Comparison of ENCODE assay signal across 2 cellular contexts in genomic region chr7:151195616-151196450, GRCh38.
TF ChIP-seq lines count a peak whose summit lies in the region.

No MANE protein-coding gene starts in this region.

TF ChIP-seq in HEK293, 187 proteins besides CTCF, POLR2A, EP300 and RAD21:
- TF ChIP-seq, protein P1, sequence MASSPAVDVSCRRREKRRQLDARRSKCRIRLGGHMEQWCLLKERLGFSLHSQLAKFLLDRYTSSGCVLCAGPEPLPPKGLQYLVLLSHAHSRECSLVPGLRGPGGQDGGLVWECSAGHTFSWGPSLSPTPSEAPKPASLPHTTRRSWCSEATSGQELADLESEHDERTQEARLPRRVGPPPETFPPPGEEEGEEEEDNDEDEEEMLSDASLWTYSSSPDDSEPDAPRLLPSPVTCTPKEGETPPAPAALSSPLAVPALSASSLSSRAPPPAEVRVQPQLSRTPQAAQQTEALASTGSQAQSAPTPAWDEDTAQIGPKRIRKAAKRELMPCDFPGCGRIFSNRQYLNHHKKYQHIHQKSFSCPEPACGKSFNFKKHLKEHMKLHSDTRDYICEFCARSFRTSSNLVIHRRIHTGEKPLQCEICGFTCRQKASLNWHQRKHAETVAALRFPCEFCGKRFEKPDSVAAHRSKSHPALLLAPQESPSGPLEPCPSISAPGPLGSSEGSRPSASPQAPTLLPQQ (tag by site-specific recombination; IDR thresholded peaks at IDR 0.05): no peak
- no peak for TF ChIP-seq SETDB1 (IDR thresholded peaks at IDR 0.05; ENCODE audit: insufficient read length, low read length)
- TF ChIP-seq RBAK (tag by site-specific recombination; IDR thresholded peaks at IDR 0.05): no peak
- TF ChIP-seq GLI2 (tag by site-specific recombination; IDR thresholded peaks at IDR 0.05; ENCODE audit: borderline replicate concordance, low read depth): no peak
- TF ChIP-seq ZNF112 (tag by site-specific recombination; IDR thresholded peaks at IDR 0.05): no peak
- no peak for TF ChIP-seq ZNF140 (tag by site-specific recombination; IDR thresholded peaks at IDR 0.05)
- no peak for TF ChIP-seq ZNF274 (IDR thresholded peaks at IDR 0.05; ENCODE audit: low read length)
- no peak for TF ChIP-seq ZNF274 (tag by site-specific recombination; IDR thresholded peaks at IDR 0.05; ENCODE audit: borderline replicate concordance)
- no peak for TF ChIP-seq KLF16 (tag by site-specific recombination; IDR thresholded peaks at IDR 0.05)
- 0 out of 2 replicates have a peak, but pooled peaks have one; percentile 22 for TF ChIP-seq SCRT2 (tag by site-specific recombination; IDR thresholded peaks at IDR 0.05)
- no peak for TF ChIP-seq ZNF223 (tag by site-specific recombination; IDR thresholded peaks at IDR 0.05)
- no peak for TF ChIP-seq ZNF660 (tag by site-specific recombination; IDR thresholded peaks at IDR 0.05)
- TF ChIP-seq ZNF624 (tag by site-specific recombination; IDR thresholded peaks at IDR 0.05): no peak
- peak; percentile 52 for TF ChIP-seq ZFHX2 (tag by site-specific recombination; conservative IDR thresholded peaks at IDR 0.05)
- TF ChIP-seq ZNF391 (tag by site-specific recombination; IDR thresholded peaks at IDR 0.05; ENCODE audit: borderline replicate concordance, low read depth): no peak
- TF ChIP-seq TSHZ1 (tag by site-specific recombination; IDR thresholded peaks at IDR 0.05; ENCODE audit: borderline replicate concordance): no peak
- no peak for TF ChIP-seq ZNF394 (tag by site-specific recombination; IDR thresholded peaks at IDR 0.05; ENCODE audit: borderline replicate concordance)
- TF ChIP-seq ZNF785 (tag by site-specific recombination; IDR thresholded peaks at IDR 0.05): no peak
- no peak for TF ChIP-seq ZNF426 (tag by site-specific recombination; IDR thresholded peaks at IDR 0.05)
- TF ChIP-seq ZBTB48 (tag by site-specific recombination; IDR thresholded peaks at IDR 0.05): no peak
- TF ChIP-seq ZNF133 (tag by site-specific recombination; IDR thresholded peaks at IDR 0.05): no peak
- no peak for TF ChIP-seq ZNF558 (tag by site-specific recombination; IDR thresholded peaks at IDR 0.05)
- no peak for TF ChIP-seq ZNF354C (tag by site-specific recombination; IDR thresholded peaks at IDR 0.05; ENCODE audit: borderline replicate concordance, low read depth)
- TF ChIP-seq ZNF585B (tag by site-specific recombination; IDR thresholded peaks at IDR 0.05): no peak
- no peak for TF ChIP-seq ZNF48 (tag by site-specific recombination; IDR thresholded peaks at IDR 0.05)
- TF ChIP-seq ZNF157 (tag by site-specific recombination; IDR thresholded peaks at IDR 0.05): no peak
- TF ChIP-seq EGR2 (tag by site-specific recombination; IDR thresholded peaks at IDR 0.05; ENCODE audit: low read depth): peak; percentile 62

TF ChIP-seq in K562, 482 proteins besides CTCF, POLR2A, EP300 and RAD21:
- TF ChIP-seq MBD2 (IDR thresholded peaks at IDR 0.05; ENCODE audit: borderline replicate concordance, low read depth) (no peak), MTA3 (IDR thresholded peaks at IDR 0.05; ENCODE audit: borderline replicate concordance) (no peak), DDX20 (tag; IDR thresholded peaks at IDR 0.05; ENCODE audit: low read depth) (no peak), ZNF583 (CRISPR knock-in tag; IDR thresholded peaks at IDR 0.05) (no peak), JUND (IDR thresholded peaks at IDR 0.05; ENCODE audit: borderline replicate concordance, low read depth, low read length) (no peak), JUND (tag; IDR thresholded peaks at IDR 0.05; ENCODE audit: borderline replicate concordance, low read depth, low read length) (no peak), CEBPB (tag; IDR thresholded peaks at IDR 0.05) (peak; percentile 42; the same call in 1 of the 2 replicates), PHB (CRISPR knock-in tag; IDR thresholded peaks at IDR 0.05) (no peak), MYBL2 (IDR thresholded peaks at IDR 0.05; ENCODE audit: low read depth) (no peak), MYBL2 (CRISPR knock-in tag; IDR thresholded peaks at IDR 0.05; ENCODE audit: borderline replicate concordance) (no peak), BCOR (IDR thresholded peaks at IDR 0.05) (no peak), USF2 (CRISPR knock-in tag; IDR thresholded peaks at IDR 0.05) (peak; percentile 9; the same call in 1 of the 2 replicates), ZNF699 (CRISPR knock-in tag; IDR thresholded peaks at IDR 0.05; ENCODE audit: insufficient replicate concordance) (no peak), TFE3 (CRISPR knock-in tag; IDR thresholded peaks at IDR 0.05) (peak; percentile 52), MCM2 (IDR thresholded peaks at IDR 0.05; ENCODE audit: low read depth) (no peak), PTRF (tag; IDR thresholded peaks at IDR 0.05) (no peak), PCBP2 (IDR thresholded peaks at IDR 0.05; ENCODE audit: low read depth, low read length, poor library complexity, severe bottlenecking) (no peak), GABPB1 (CRISPR knock-in tag; IDR thresholded peaks at IDR 0.05) (no peak), CREB1 (IDR thresholded peaks at IDR 0.05) (no peak), CREB1 (CRISPR knock-in tag; IDR thresholded peaks at IDR 0.05) (no peak), KAT2B (IDR thresholded peaks at IDR 0.05; ENCODE audit: low read depth, low read length) (no peak), CBX2 (IDR thresholded peaks at IDR 0.05; ENCODE audit: insufficient read depth, low read length, poor library complexity, severe bottlenecking) (no peak), TEAD2 (tag; IDR thresholded peaks at IDR 0.05) (no peak), TRIM25 (IDR thresholded peaks at IDR 0.05; ENCODE audit: borderline replicate concordance) (no peak), SRSF3 (IDR thresholded peaks at IDR 0.05; ENCODE audit: insufficient read depth, low read length) (no peak), CBX1 (IDR thresholded peaks at IDR 0.05; ENCODE audit: low read depth) (no peak), ETV6 (IDR thresholded peaks at IDR 0.05; ENCODE audit: borderline replicate concordance in 1 of 2, low read depth in 2 of 2, low read length in 1 of 2) (no peak), ETV6 (CRISPR knock-in tag; IDR thresholded peaks at IDR 0.05; ENCODE audit: borderline replicate concordance) (no peak), ZKSCAN3 (CRISPR knock-in tag; IDR thresholded peaks at IDR 0.05) (no peak), TFAM (CRISPR knock-in tag; conservative IDR thresholded peaks at IDR 0.05) (no peak), SPI1 (IDR thresholded peaks at IDR 0.05; ENCODE audit: borderline replicate concordance, low read depth, low read length) (no peak), PCBP1 (IDR thresholded peaks at IDR 0.05; ENCODE audit: low read depth, low read length, poor library complexity, severe bottlenecking) (no peak), SIN3A (IDR thresholded peaks at IDR 0.05; ENCODE audit: borderline replicate concordance in 2 of 2, control insufficient read depth in 1 of 2, low read depth in 2 of 2, low read length in 2 of 2) (no peak), FOXJ2 (tag; IDR thresholded peaks at IDR 0.05) (no peak)
- TF ChIP-seq, protein P2, sequence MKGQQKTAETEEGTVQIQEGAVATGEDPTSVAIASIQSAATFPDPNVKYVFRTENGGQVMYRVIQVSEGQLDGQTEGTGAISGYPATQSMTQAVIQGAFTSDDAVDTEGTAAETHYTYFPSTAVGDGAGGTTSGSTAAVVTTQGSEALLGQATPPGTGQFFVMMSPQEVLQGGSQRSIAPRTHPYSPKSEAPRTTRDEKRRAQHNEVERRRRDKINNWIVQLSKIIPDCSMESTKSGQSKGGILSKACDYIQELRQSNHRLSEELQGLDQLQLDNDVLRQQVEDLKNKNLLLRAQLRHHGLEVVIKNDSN (CRISPR knock-in tag; IDR thresholded peaks at IDR 0.05): 0 out of 2 replicates have a peak, but pooled peaks have one; percentile 21
- TF ChIP-seq, protein P3, sequence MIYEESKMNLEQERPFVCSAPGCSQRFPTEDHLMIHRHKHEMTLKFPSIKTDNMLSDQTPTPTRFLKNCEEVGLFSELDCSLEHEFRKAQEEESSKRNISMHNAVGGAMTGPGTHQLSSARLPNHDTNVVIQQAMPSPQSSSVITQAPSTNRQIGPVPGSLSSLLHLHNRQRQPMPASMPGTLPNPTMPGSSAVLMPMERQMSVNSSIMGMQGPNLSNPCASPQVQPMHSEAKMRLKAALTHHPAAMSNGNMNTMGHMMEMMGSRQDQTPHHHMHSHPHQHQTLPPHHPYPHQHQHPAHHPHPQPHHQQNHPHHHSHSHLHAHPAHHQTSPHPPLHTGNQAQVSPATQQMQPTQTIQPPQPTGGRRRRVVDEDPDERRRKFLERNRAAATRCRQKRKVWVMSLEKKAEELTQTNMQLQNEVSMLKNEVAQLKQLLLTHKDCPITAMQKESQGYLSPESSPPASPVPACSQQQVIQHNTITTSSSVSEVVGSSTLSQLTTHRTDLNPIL (CRISPR knock-in tag; IDR thresholded peaks at IDR 0.05): no peak
- TF ChIP-seq, protein P4, sequence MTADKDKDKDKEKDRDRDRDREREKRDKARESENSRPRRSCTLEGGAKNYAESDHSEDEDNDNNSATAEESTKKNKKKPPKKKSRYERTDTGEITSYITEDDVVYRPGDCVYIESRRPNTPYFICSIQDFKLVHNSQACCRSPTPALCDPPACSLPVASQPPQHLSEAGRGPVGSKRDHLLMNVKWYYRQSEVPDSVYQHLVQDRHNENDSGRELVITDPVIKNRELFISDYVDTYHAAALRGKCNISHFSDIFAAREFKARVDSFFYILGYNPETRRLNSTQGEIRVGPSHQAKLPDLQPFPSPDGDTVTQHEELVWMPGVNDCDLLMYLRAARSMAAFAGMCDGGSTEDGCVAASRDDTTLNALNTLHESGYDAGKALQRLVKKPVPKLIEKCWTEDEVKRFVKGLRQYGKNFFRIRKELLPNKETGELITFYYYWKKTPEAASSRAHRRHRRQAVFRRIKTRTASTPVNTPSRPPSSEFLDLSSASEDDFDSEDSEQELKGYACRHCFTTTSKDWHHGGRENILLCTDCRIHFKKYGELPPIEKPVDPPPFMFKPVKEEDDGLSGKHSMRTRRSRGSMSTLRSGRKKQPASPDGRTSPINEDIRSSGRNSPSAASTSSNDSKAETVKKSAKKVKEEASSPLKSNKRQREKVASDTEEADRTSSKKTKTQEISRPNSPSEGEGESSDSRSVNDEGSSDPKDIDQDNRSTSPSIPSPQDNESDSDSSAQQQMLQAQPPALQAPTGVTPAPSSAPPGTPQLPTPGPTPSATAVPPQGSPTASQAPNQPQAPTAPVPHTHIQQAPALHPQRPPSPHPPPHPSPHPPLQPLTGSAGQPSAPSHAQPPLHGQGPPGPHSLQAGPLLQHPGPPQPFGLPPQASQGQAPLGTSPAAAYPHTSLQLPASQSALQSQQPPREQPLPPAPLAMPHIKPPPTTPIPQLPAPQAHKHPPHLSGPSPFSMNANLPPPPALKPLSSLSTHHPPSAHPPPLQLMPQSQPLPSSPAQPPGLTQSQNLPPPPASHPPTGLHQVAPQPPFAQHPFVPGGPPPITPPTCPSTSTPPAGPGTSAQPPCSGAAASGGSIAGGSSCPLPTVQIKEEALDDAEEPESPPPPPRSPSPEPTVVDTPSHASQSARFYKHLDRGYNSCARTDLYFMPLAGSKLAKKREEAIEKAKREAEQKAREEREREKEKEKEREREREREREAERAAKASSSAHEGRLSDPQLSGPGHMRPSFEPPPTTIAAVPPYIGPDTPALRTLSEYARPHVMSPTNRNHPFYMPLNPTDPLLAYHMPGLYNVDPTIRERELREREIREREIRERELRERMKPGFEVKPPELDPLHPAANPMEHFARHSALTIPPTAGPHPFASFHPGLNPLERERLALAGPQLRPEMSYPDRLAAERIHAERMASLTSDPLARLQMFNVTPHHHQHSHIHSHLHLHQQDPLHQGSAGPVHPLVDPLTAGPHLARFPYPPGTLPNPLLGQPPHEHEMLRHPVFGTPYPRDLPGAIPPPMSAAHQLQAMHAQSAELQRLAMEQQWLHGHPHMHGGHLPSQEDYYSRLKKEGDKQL (CRISPR knock-in tag; IDR thresholded peaks at IDR 0.05; ENCODE audit: borderline replicate concordance): no peak
TF ChIP-seq in K562: peak in this region for 4.
